In genomic region chr9:804026-804425, GRCh38 we compare ENCODE assay signal across 19 cellular contexts. TPM values are rescaled to one million over a fixed set of nuclear protein-coding genes. Genes with fewer than 3 reads are reported as not detected.
A peak's percentile ranks its signal among the peaks of the same experiment; 100 is the strongest.
DNase-seq lines count a peak whose midpoint lies in the region; ATAC-seq, FAIRE-seq and TF ChIP-seq lines count a peak whose summit lies in the region.
"Had no signal": no experiment of that assay in that cellular context is flagged by ENCODE, and none has a peak within 500 bp of the region (broad histone marks: within the 10 kb centered on the region; RNA-seq: fewer than 3 reads in every experiment).

No MANE protein-coding gene starts in this region.

- no peaks in the 10 kb centered on the region for H3K36me3 ChIP-seq in astrocyte (ENCODE audit: insufficient read depth, low read length)
- H3K36me3 ChIP-seq: BE2C, HAP-1 had no signal

- H3K4me1 Mint-ChIP-seq in astrocyte (ENCODE audit: low read depth, unreplicated experiment) = peaks cover 9% of the 10 kb centered on the region
- H3K4me1 Mint-ChIP-seq in activated naive CD8-positive, alpha-beta T cell treated with anti-CD3 and anti-CD28 coated beads for 36 hours = no peaks in the 10 kb centered on the region
- H3K4me1 Mint-ChIP-seq: CD4-positive, alpha-beta memory T cell had no signal

- no peaks in the 10 kb centered on the region for H3K27me3 ChIP-seq in astrocyte (ENCODE audit: insufficient read depth, low read length)
- H3K27me3 ChIP-seq: BE2C had no signal

- no peaks in the 10 kb centered on the region for H4K20me1 ChIP-seq in astrocyte (ENCODE audit: insufficient read depth, low read length)

- H3K4me2 ChIP-seq in astrocyte (ENCODE audit: low read length) = no peak overlapping the region
- H3K4me2 ChIP-seq: A549 had no signal

- no peak overlapping the region for H2AFZ ChIP-seq in astrocyte (ENCODE audit: low read depth, low read length)

- H3K27ac Mint-ChIP-seq in astrocyte (ENCODE audit: unreplicated experiment) = no peak overlapping the region
- no peak overlapping the region for H3K27ac Mint-ChIP-seq in activated naive CD8-positive, alpha-beta T cell treated with anti-CD3 and anti-CD28 coated beads for 36 hours
- H3K27ac Mint-ChIP-seq: CD4-positive, alpha-beta memory T cell had no signal

- no peak for ATAC-seq in GM18861 (IDR thresholded peaks at IDR 0.05; ENCODE audit: unreplicated experiment)
- ATAC-seq: A549, GM12878 had no signal

- TF ChIP-seq CTCF in astrocyte (IDR thresholded peaks at IDR 0.05; ENCODE audit: insufficient read depth, low read depth, low read length) = no peak

- H3K27ac ChIP-seq in astrocyte (ENCODE audit: low read depth, low read length) = no peak overlapping the region
- H3K27ac ChIP-seq: A549, C4-2B had no signal

- no peaks in the 10 kb centered on the region for H3K9me3 Mint-ChIP-seq in astrocyte (ENCODE audit: unreplicated experiment)
- no peaks in the 10 kb centered on the region for H3K9me3 Mint-ChIP-seq in activated naive CD8-positive, alpha-beta T cell treated with anti-CD3 and anti-CD28 coated beads for 36 hours
- H3K9me3 Mint-ChIP-seq: CD4-positive, alpha-beta memory T cell had no signal

- H3K9ac ChIP-seq in astrocyte (ENCODE audit: low read length) = no peak overlapping the region

- DNase-seq in ELR (ENCODE audit: low read depth) (peak; percentile 18), astrocyte (ENCODE audit: low read depth) (peak; percentile 29), iris pigment epithelial cell (ENCODE audit: low read depth) (peak; percentile 11), posterior vena cava (ENCODE audit: low spot score) (peak; percentile 0), SW480 (ENCODE audit: low spot score) (no peak), NCI-H82 treated with DMSO at 0.1 percent for 48 hours (lab: John Stamatoyannopoulos, UW; ENCODE audit: unreplicated experiment) (no peak)
- DNase-seq in activated naive CD8-positive, alpha-beta T cell treated with anti-CD3 and anti-CD28 coated beads for 36 hours = no peak
- DNase-seq: BE2C; CD4-positive, alpha-beta memory T cell; DND-41 had no signal

- H3K27me3 Mint-ChIP-seq in astrocyte (ENCODE audit: low read depth, unreplicated experiment) = peaks cover 12% of the 10 kb centered on the region
- H3K27me3 Mint-ChIP-seq in activated naive CD8-positive, alpha-beta T cell treated with anti-CD3 and anti-CD28 coated beads for 36 hours = peaks cover 12% of the 10 kb centered on the region

- no peaks in the 10 kb centered on the region for H3K36me3 Mint-ChIP-seq in astrocyte (ENCODE audit: low read depth, unreplicated experiment)
- H3K36me3 Mint-ChIP-seq in activated naive CD8-positive, alpha-beta T cell treated with anti-CD3 and anti-CD28 coated beads for 36 hours = no peaks in the 10 kb centered on the region
- H3K36me3 Mint-ChIP-seq: CD4-positive, alpha-beta memory T cell had no signal

- FAIRE-seq in astrocyte (lab: Jason Lieb, UNC) = no peak
- FAIRE-seq: A549, D721Med, GM12878, GM18507, H1 had no signal

- H3K4me3 ChIP-seq in astrocyte (ENCODE audit: insufficient read depth, low read depth, low read length) = no peak overlapping the region
- H3K4me3 ChIP-seq: A549, GM12878, HAP-1 had no signal

- intact Hi-C loops in posterior vena cava (cut with DNase I) = no loop called here

- no peaks in the 10 kb centered on the region for H3K79me2 ChIP-seq in astrocyte (ENCODE audit: insufficient read depth, low read length)

- no peaks in the 10 kb centered on the region for H3K9me3 ChIP-seq in astrocyte (ENCODE audit: insufficient read depth, low read depth, low read length)
- H3K9me3 ChIP-seq: A549, BE2C, HAP-1 had no signal

- peaks cover 18% of the 10 kb centered on the region for H3K4me1 ChIP-seq in astrocyte (ENCODE audit: insufficient read depth, low read length)
- H3K4me1 ChIP-seq: A549, BE2C, HAP-1 had no signal

- no peak overlapping the region for H3K4me3 Mint-ChIP-seq in astrocyte (ENCODE audit: unreplicated experiment)
- no peak overlapping the region for H3K4me3 Mint-ChIP-seq in activated naive CD8-positive, alpha-beta T cell treated with anti-CD3 and anti-CD28 coated beads for 36 hours
- H3K4me3 Mint-ChIP-seq: CD4-positive, alpha-beta memory T cell had no signal

RNA-seq across cellular contexts. Expression of gene DMRT1, which starts 37.5 kb away (rescaled TPM):
- total RNA-seq in astrocyte (not detected in 2 replicates), posterior vena cava (not detected)
- not detected for total RNA-seq in activated naive CD8-positive, alpha-beta T cell treated with anti-CD3 and anti-CD28 coated beads for 36 hours
- total RNA-seq: CD4-positive, alpha-beta memory T cell; H1; HT1080 had no signal

Comparison
In these comparisons a context has a peak if more than half of its experiments do, and no peak if none do; other contexts are left out.
1. DNase-seq: peak in ELR (single experiment), astrocyte (single experiment), iris pigment epithelial cell (single experiment) and posterior vena cava (single experiment); none in SW480 (single experiment), NCI-H82 treated with DMSO at 0.1 percent for 48 hours (single experiment) and activated naive CD8-positive, alpha-beta T cell treated with anti-CD3 and anti-CD28 coated beads for 36 hours (single experiment).